Comparison of ENCODE assay signal across 8 cellular contexts in the genomic region with DNA sequence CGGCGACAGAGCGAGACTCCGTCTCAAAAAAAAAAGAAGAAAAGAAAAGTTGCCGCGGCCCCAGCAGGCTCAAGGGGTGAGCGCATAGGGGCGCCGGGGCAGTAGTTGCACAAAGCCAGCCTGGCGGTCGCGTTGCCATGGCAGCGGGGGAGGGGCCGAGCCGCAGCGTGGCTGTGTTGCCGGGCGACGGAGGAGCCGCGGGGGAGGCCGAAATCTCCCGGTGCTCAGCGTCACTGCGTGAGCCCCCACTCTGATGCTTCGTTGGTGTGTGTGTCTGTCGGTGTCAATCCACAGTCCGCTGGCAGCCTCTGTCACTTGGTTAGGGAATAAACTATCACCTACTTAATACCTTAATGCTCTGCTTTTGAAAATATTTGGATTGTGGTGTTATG.
DNase-seq lines count a peak whose midpoint lies in the region; ATAC-seq and TF ChIP-seq lines count a peak whose summit lies in the region.

No MANE protein-coding gene starts in this region.

- peaks cover 19% of the 10 kb centered on the region for H3K27me3 ChIP-seq in foreskin keratinocyte

- DNase-seq in C1 segment of cervical spinal cord (lab: John Stamatoyannopoulos, UW), result peak; percentile 6 to 89 (median 70)
- peak; percentile 65 for DNase-seq in RKO (ENCODE audit: low spot score)
- DNase-seq in activated gamma-delta T cell (lab: John Stamatoyannopoulos, UW), result peak; percentile 90
- peak in 1 of 2 donors; percentile 37 for DNase-seq in foreskin keratinocyte
- DNase-seq in nephron progenitor cell, result peak; percentile 96

- H3K27ac Mint-ChIP-seq in nephron progenitor cell, result peak overlapping the region; percentile 98
- H3K27ac Mint-ChIP-seq in stimulated activated naive CD8-positive, alpha-beta T cell treated with anti-CD3 and anti-CD28 coated beads, Interleukin-15, Interleukin-2, amounts not matched to agents 100 ng/mL and 50 ng/mL, for 24 hours, result peak overlapping the region; percentile 73

- no peaks in the 10 kb centered on the region for H3K9me3 Mint-ChIP-seq in nephron progenitor cell
- no peaks in the 10 kb centered on the region for H3K9me3 Mint-ChIP-seq in stimulated activated naive CD8-positive, alpha-beta T cell treated with anti-CD3 and anti-CD28 coated beads, Interleukin-15, Interleukin-2, amounts not matched to agents 100 ng/mL and 50 ng/mL, for 24 hours

- H3K4me1 Mint-ChIP-seq in nephron progenitor cell, result peaks cover 30% of the 10 kb centered on the region
- peaks cover 16% of the 10 kb centered on the region for H3K4me1 Mint-ChIP-seq in stimulated activated naive CD8-positive, alpha-beta T cell treated with anti-CD3 and anti-CD28 coated beads, Interleukin-15, Interleukin-2, amounts not matched to agents 100 ng/mL and 50 ng/mL, for 24 hours (ENCODE audit: low read depth)

- peak overlapping the region; percentile 93 for H3K4me3 Mint-ChIP-seq in nephron progenitor cell
- peak overlapping the region; percentile 85 for H3K4me3 Mint-ChIP-seq in stimulated activated naive CD8-positive, alpha-beta T cell treated with anti-CD3 and anti-CD28 coated beads, Interleukin-15, Interleukin-2, amounts not matched to agents 100 ng/mL and 50 ng/mL, for 24 hours

- TF ChIP-seq CTCF in foreskin keratinocyte (conservative IDR thresholded peaks at IDR 0.05), result no peak
- TF ChIP-seq CTCF in nephron progenitor cell (IDR thresholded peaks at IDR 0.05), result no peak

- no peak overlapping the region for H3K27ac ChIP-seq in foreskin keratinocyte

- peaks cover 14% of the 10 kb centered on the region for H3K4me1 ChIP-seq in foreskin keratinocyte

- ATAC-seq in GM19452 (IDR thresholded peaks at IDR 0.05; ENCODE audit: unreplicated experiment) (peak; percentile 90), HG03521 (IDR thresholded peaks at IDR 0.05; ENCODE audit: unreplicated experiment) (peak; percentile 92), foreskin keratinocyte (peak; percentile 61)

- H3K27me3 Mint-ChIP-seq in nephron progenitor cell (ENCODE audit: low read depth, poor library complexity), result peaks cover 16% of the 10 kb centered on the region
- peaks cover 23% of the 10 kb centered on the region for H3K27me3 Mint-ChIP-seq in stimulated activated naive CD8-positive, alpha-beta T cell treated with anti-CD3 and anti-CD28 coated beads, Interleukin-15, Interleukin-2, amounts not matched to agents 100 ng/mL and 50 ng/mL, for 24 hours

- H3K36me3 Mint-ChIP-seq in nephron progenitor cell (ENCODE audit: low read depth), result no peaks in the 10 kb centered on the region
- H3K36me3 Mint-ChIP-seq in stimulated activated naive CD8-positive, alpha-beta T cell treated with anti-CD3 and anti-CD28 coated beads, Interleukin-15, Interleukin-2, amounts not matched to agents 100 ng/mL and 50 ng/mL, for 24 hours (ENCODE audit: low read depth), result no peaks in the 10 kb centered on the region
